In the genomic region with DNA sequence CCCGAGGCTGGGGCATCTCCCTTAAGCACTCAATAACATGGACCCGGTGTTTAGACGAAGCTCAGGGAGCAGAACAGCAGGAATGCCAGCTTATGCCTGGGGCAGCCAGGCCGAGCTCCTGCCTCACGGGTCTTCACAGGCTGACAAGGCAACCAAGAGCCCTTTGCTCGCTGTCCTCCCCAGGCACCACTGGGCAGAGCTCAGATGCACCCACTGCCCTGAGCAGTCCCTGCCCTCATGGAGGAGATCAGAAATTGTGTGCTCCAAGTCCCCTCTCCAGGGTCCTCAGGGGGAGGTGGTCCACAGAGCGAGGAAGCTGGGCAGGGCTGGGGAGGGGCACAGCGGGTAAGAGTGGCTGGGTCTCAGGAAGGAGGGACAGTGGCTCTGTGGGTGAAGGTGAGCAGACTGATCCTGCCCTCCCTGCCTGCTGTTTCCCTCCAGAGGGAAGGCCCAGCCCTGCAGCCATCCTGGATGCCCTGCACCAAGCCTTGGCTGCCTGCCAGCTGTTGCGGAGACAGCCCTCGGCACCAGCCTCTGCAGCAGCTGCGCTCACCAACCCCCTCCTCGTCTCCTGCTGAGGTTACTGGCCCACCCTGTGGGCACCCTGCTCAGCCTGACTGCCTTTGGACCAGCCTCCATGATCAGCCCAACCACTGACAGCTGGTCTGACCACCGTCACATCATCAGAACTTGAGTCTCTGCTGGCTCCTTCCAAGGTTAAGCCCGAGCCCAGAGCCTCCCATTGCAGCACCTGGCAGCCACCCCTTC, we compare ENCODE assay signal across 12 cellular contexts. TPM values are rescaled to one million over a fixed set of nuclear protein-coding genes. Genes with fewer than 3 reads are reported as not detected.
DNase-seq lines count a peak whose midpoint lies in the region; ATAC-seq and TF ChIP-seq lines count a peak whose summit lies in the region.
"Had no signal": no experiment of that assay in that cellular context is flagged by ENCODE, and none has a peak within 500 bp of the region (broad histone marks: within the 10 kb centered on the region; RNA-seq: fewer than 3 reads in every experiment).

No MANE protein-coding gene starts in this region.

- ATAC-seq in sciatic nerve (peak; percentile 32), HG03432 (IDR thresholded peaks at IDR 0.05; ENCODE audit: unreplicated experiment) (no peak)

- no peak overlapping the region for H3K27ac Mint-ChIP-seq in type B pancreatic cell
- H3K27ac Mint-ChIP-seq: nephron progenitor cell had no signal

- intact Hi-C loops in sciatic nerve (cut with DNase I): loop anchor here (1.0 kb wide), 1 partner anchor 36 kb away; no protein-coding TSS in a partner anchor

- H3K36me3 Mint-ChIP-seq in type B pancreatic cell: no peaks in the 10 kb centered on the region

- DNase-seq in NCI-H2171 (lab: John Stamatoyannopoulos, UW): peak; percentile 86
- DNase-seq in dermis blood vessel endothelial cell: peak; percentile 38
- DNase-seq in sciatic nerve (ENCODE audit: low spot score): peak; percentile 49
- DNase-seq in type B pancreatic cell (ENCODE audit: extremely low spot score, unreplicated experiment): no peak
- DNase-seq in SW480 (ENCODE audit: low spot score): no peak
- DNase-seq: activated gamma-delta T cell treated with Interleukin-2 at 50 U/mL for 16 hours; GDM1; nephron progenitor cell; stimulated activated CD4-positive, alpha-beta T cell treated with anti-CD3 and anti-CD28 coated beads, Interleukin-2, amount 100 ng/mL, for 48 hours had no signal

- H3K4me3 Mint-ChIP-seq in type B pancreatic cell: no peak overlapping the region
- H3K4me3 Mint-ChIP-seq: nephron progenitor cell had no signal

- no peak for TF ChIP-seq EP300 in Ishikawa (IDR thresholded peaks at IDR 0.05; ENCODE audit: borderline replicate concordance)

- H3K9me3 Mint-ChIP-seq in type B pancreatic cell: no peaks in the 10 kb centered on the region

- no peak for TF ChIP-seq RAD21 in Ishikawa (IDR thresholded peaks at IDR 0.05; ENCODE audit: low read depth)

- H3K27me3 Mint-ChIP-seq in type B pancreatic cell: peaks cover 13% of the 10 kb centered on the region

- no peak for TF ChIP-seq CTCF in type B pancreatic cell (conservative IDR thresholded peaks at IDR 0.05)

- no peaks in the 10 kb centered on the region for H3K4me1 Mint-ChIP-seq in type B pancreatic cell (ENCODE audit: unreplicated experiment)

TF ChIP-seq in Ishikawa, 13 proteins besides CTCF, POLR2A, EP300 and RAD21:
- TF ChIP-seq CEBPB (IDR thresholded peaks at IDR 0.05): no peak
- TF ChIP-seq, protein P1, sequence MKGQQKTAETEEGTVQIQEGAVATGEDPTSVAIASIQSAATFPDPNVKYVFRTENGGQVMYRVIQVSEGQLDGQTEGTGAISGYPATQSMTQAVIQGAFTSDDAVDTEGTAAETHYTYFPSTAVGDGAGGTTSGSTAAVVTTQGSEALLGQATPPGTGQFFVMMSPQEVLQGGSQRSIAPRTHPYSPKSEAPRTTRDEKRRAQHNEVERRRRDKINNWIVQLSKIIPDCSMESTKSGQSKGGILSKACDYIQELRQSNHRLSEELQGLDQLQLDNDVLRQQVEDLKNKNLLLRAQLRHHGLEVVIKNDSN (IDR thresholded peaks at IDR 0.05): no peak
- TF ChIP-seq, protein P2, sequence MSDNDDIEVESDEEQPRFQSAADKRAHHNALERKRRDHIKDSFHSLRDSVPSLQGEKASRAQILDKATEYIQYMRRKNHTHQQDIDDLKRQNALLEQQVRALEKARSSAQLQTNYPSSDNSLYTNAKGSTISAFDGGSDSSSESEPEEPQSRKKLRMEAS (IDR thresholded peaks at IDR 0.05): no peak
- peak; percentile 51 for TF ChIP-seq NFIC (IDR thresholded peaks at IDR 0.05)
- TF ChIP-seq CREB1 (IDR thresholded peaks at IDR 0.05; ENCODE audit: low read depth): no peak

RNA-seq across cellular contexts. Expression of a gene that starts 21.1 kb away (rescaled TPM):
- not detected in 2 replicates for total RNA-seq in dermis blood vessel endothelial cell
- total RNA-seq in sciatic nerve: 0.53 TPM
- not detected in 2 replicates for total RNA-seq in type B pancreatic cell (ENCODE audit: low replicate concordance)
- total RNA-seq: suprapubic skin had no signal

RNA-seq across cellular contexts. Expression of a gene that starts 38.4 kb away (rescaled TPM):
- 5.9 and 12.1 TPM in 2 replicates for total RNA-seq in dermis blood vessel endothelial cell
- total RNA-seq in sciatic nerve: 1.6 TPM
- 0.29 and 2.2 TPM in 2 replicates for total RNA-seq in type B pancreatic cell (ENCODE audit: low replicate concordance)

RNA-seq across cellular contexts. Expression of a gene that starts 45.6 kb away (rescaled TPM):
- total RNA-seq in dermis blood vessel endothelial cell (1.9 and 2.4 TPM in 2 replicates), sciatic nerve (1.2 TPM), type B pancreatic cell (ENCODE audit: low replicate concordance) (4.4 and 4.5 TPM in 2 replicates)

Comparison
In these comparisons a context has a peak if more than half of its experiments do, and no peak if none do; other contexts are left out.
1. DNase-seq: peak in NCI-H2171 (single experiment), dermis blood vessel endothelial cell (single experiment) and sciatic nerve (single experiment); none in type B pancreatic cell (single experiment) and SW480 (single experiment).